1 cellular context compared by ENCODE assay signal in genomic region chr1:192756847-192757246, GRCh38.
TF ChIP-seq lines count a peak whose summit lies in the region.

No MANE protein-coding gene starts in this region.

TF ChIP-seq in HepG2, 621 proteins besides CTCF, POLR2A, EP300 and RAD21 (continued from another document):
- TF ChIP-seq, protein P1, sequence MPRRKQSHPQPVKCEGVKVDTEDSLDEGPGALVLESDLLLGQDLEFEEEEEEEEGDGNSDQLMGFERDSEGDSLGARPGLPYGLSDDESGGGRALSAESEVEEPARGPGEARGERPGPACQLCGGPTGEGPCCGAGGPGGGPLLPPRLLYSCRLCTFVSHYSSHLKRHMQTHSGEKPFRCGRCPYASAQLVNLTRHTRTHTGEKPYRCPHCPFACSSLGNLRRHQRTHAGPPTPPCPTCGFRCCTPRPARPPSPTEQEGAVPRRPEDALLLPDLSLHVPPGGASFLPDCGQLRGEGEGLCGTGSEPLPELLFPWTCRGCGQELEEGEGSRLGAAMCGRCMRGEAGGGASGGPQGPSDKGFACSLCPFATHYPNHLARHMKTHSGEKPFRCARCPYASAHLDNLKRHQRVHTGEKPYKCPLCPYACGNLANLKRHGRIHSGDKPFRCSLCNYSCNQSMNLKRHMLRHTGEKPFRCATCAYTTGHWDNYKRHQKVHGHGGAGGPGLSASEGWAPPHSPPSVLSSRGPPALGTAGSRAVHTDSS (CRISPR knock-in tag; conservative IDR thresholded peaks at IDR 0.05), result no peak
- no peak for TF ChIP-seq ZNF782 (CRISPR knock-in tag; IDR thresholded peaks at IDR 0.05; ENCODE audit: borderline replicate concordance)
- TF ChIP-seq ZNF781 (CRISPR knock-in tag; IDR thresholded peaks at IDR 0.05; ENCODE audit: borderline replicate concordance, not compliant biosample characterization), result no peak
- no peak for TF ChIP-seq SP2 (CRISPR knock-in tag; IDR thresholded peaks at IDR 0.05)
- no peak for TF ChIP-seq ZNF136 (CRISPR knock-in tag; IDR thresholded peaks at IDR 0.05; ENCODE audit: low read depth)
- TF ChIP-seq NFYC (CRISPR knock-in tag; IDR thresholded peaks at IDR 0.05), result no peak
- TF ChIP-seq ZSCAN22 (CRISPR knock-in tag; IDR thresholded peaks at IDR 0.05), result no peak
- TF ChIP-seq TEAD3 (CRISPR knock-in tag; optimal IDR thresholded peaks at IDR 0.05; ENCODE audit: borderline replicate concordance), result no peak
- no peak for TF ChIP-seq ZFP36 (IDR thresholded peaks at IDR 0.05; ENCODE audit: borderline replicate concordance, low read depth, low read length, partially characterized antibody)
